In the genomic region with DNA sequence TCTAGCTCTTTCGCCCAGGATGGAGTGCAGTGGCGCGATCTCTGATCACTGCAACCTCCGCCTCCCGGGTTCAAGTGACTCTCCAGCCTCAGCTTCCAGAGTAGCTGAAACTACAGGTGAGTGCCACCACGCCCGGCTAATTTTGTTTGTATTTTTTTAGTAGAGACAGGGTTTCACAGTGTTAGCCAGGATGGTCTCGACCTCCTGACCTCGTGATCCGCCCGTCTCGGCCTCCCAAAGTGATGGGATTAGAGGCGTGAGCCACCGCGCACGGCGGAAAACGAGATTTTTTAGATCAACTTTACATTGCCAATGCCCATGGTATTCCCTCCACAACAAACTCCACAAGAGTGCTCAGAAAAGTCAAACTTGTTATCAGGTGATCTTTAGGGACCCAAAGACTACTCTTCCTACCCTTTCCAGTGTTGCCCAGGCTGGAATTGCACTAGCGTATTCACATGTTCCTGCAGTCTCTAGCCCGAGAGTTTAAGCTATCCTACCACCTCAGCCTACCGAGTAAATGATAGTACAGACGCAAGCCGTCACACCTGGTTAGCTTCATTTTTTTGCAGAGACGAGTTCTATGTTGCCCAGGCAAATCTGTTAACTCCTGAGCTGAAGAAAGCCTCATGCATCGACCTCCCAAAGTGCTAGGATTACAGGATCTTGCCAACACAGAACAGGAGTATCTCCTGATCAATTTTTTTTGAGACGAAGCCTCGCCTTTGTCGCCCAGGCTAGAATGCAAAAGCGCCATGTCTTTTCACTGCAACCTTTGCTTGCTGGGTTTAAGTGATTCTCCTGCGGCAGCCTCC, we compare ENCODE assay signal across 1 cellular context.
TF ChIP-seq lines count a peak whose summit lies in the region.

No MANE protein-coding gene starts in this region.

TF ChIP-seq in K562, 482 proteins besides CTCF, POLR2A, EP300 and RAD21 (continued from another document and continues in another):
- TF ChIP-seq AFF1 (IDR thresholded peaks at IDR 0.05; ENCODE audit: low read depth in 1 of 2, partially characterized antibody in 2 of 2) (peak; percentile 28 to 65), CHD4 (IDR thresholded peaks at IDR 0.05; ENCODE audit: insufficient read depth, insufficient replicate concordance, low read depth, low read length, poor library complexity, severe bottlenecking) (no peak), MBD2 (IDR thresholded peaks at IDR 0.05; ENCODE audit: borderline replicate concordance, low read depth) (peak; percentile 17; the same call in 1 of the 2 replicates), FOXM1 (IDR thresholded peaks at IDR 0.05; ENCODE audit: low read depth) (no peak), FOXM1 (CRISPR knock-in tag; IDR thresholded peaks at IDR 0.05; ENCODE audit: low read depth) (no peak; the same call in 1 of the 2 replicates), HMGXB4 (CRISPR knock-in tag; IDR thresholded peaks at IDR 0.05) (no peak), ZNF449 (CRISPR knock-in tag; IDR thresholded peaks at IDR 0.05) (no peak), ZNF609 (CRISPR knock-in tag; IDR thresholded peaks at IDR 0.05; ENCODE audit: borderline replicate concordance) (peak; percentile 90; the same call in 1 of the 2 replicates), TAF7 (tag; IDR thresholded peaks at IDR 0.05) (no peak; the same call in 1 of the 2 replicates), E2F8 (IDR thresholded peaks at IDR 0.05; ENCODE audit: low read depth, partially characterized antibody) (no peak), CHCHD3 (CRISPR knock-in tag; IDR thresholded peaks at IDR 0.05) (peak; percentile 96), COPS2 (conservative IDR thresholded peaks at IDR 0.05) (no peak), ADNP (tag; IDR thresholded peaks at IDR 0.05) (no peak), TCF7L2 (IDR thresholded peaks at IDR 0.05; ENCODE audit: low read depth, low read length) (no peak), POLR2G (IDR thresholded peaks at IDR 0.05; ENCODE audit: low read depth, low read length) (peak; percentile 69), PTBP1 (IDR thresholded peaks at IDR 0.05; ENCODE audit: low read depth, low read length) (peak; percentile 66; the same call in 1 of the 2 replicates), RBFOX2 (IDR thresholded peaks at IDR 0.05; ENCODE audit: low read depth, low read length) (peak; percentile 71), MTA3 (IDR thresholded peaks at IDR 0.05; ENCODE audit: borderline replicate concordance) (0 out of 2 replicates have a peak, but pooled peaks have one; percentile 72), MEF2A (IDR thresholded peaks at IDR 0.05; ENCODE audit: control insufficient read depth, low read depth, low read length) (no peak; the same call in 1 of the 2 replicates), FOXO4 (CRISPR knock-in tag; IDR thresholded peaks at IDR 0.05) (peak; percentile 56), ZBTB12 (CRISPR knock-in tag; IDR thresholded peaks at IDR 0.05) (no peak; the same call in 1 of the 2 replicates), MYNN (IDR thresholded peaks at IDR 0.05) (no peak), MYNN (CRISPR knock-in tag; IDR thresholded peaks at IDR 0.05) (no peak), HDAC2 (IDR thresholded peaks at IDR 0.05) (no peak), ZNF324 (CRISPR knock-in tag; IDR thresholded peaks at IDR 0.05) (0 out of 2 replicates have a peak, but pooled peaks have one; percentile 3), OTX1 (CRISPR knock-in tag; IDR thresholded peaks at IDR 0.05) (peak; percentile 3; the same call in 1 of the 2 replicates), ZNF239 (CRISPR knock-in tag; IDR thresholded peaks at IDR 0.05) (no peak)
- TF ChIP-seq, protein P1, sequence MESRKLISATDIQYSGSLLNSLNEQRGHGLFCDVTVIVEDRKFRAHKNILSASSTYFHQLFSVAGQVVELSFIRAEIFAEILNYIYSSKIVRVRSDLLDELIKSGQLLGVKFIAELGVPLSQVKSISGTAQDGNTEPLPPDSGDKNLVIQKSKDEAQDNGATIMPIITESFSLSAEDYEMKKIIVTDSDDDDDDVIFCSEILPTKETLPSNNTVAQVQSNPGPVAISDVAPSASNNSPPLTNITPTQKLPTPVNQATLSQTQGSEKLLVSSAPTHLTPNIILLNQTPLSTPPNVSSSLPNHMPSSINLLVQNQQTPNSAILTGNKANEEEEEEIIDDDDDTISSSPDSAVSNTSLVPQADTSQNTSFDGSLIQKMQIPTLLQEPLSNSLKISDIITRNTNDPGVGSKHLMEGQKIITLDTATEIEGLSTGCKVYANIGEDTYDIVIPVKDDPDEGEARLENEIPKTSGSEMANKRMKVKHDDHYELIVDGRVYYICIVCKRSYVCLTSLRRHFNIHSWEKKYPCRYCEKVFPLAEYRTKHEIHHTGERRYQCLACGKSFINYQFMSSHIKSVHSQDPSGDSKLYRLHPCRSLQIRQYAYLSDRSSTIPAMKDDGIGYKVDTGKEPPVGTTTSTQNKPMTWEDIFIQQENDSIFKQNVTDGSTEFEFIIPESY (CRISPR knock-in tag; IDR thresholded peaks at IDR 0.05) = peak; percentile 60; the same call in 1 of the 2 replicates
- TF ChIP-seq, protein P2, sequence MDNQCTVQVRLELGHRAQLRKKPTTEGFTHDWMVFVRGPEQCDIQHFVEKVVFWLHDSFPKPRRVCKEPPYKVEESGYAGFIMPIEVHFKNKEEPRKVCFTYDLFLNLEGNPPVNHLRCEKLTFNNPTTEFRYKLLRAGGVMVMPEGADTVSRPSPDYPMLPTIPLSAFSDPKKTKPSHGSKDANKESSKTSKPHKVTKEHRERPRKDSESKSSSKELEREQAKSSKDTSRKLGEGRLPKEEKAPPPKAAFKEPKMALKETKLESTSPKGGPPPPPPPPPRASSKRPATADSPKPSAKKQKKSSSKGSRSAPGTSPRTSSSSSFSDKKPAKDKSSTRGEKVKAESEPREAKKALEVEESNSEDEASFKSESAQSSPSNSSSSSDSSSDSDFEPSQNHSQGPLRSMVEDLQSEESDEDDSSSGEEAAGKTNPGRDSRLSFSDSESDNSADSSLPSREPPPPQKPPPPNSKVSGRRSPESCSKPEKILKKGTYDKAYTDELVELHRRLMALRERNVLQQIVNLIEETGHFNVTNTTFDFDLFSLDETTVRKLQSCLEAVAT (IDR thresholded peaks at IDR 0.05) = peak; percentile 66 to 71
